ENCODE assay signal across 36 cellular contexts in the genomic region with DNA sequence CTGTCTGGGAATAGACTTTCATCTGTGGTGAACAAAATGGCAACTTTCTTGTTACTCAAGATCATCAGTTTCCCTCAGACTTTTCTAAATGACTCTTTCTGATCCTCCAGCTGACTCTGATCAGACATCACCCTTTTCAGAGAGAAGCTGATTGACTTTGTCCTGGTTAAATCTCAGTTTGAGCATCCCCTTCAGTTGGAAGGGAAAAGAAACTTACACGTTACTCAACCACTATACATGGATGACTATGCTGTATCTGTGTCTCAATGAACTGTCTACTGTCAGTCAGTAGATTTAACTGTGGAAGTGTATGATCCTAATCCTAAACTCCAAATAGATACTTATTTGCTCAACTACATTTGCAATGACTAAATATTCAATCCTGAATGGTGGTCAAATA.
A peak's percentile ranks its signal among the peaks of the same experiment; 100 is the strongest.
DNase-seq lines count a peak whose midpoint lies in the region; ATAC-seq, FAIRE-seq and TF ChIP-seq lines count a peak whose summit lies in the region.
"Had no signal": no experiment of that assay in that cellular context is flagged by ENCODE, and none has a peak within 500 bp of the region (broad histone marks: within the 10 kb centered on the region; RNA-seq: fewer than 3 reads in every experiment).

No MANE protein-coding gene starts in this region.

- no peaks in the 10 kb centered on the region for H3K27me3 ChIP-seq in GM23338 (ENCODE audit: insufficient read depth)
- H3K27me3 ChIP-seq: BE2C; BLaER1; BLaER1 treated with 17β-estradiol and CSF1 and Interleukin-3, amounts not matched to agents 10 nM and 100 nM had no signal

- no peak for ATAC-seq in GM23338
- peak; percentile 49 for ATAC-seq in activated T-helper 17 cell treated with anti-CD3 and anti-CD28 coated beads, Interleukin-2, amount 50 U/mL, for 72 hours (replicated peaks)
- ATAC-seq in stimulated activated effector memory CD8-positive, alpha-beta T cell treated with anti-CD3 and anti-CD28 coated beads, Interleukin-12 subunit alpha, Interleukin-12 subunit beta, amount 100 ng/mL, for 72 hours: peak; percentile 64
- ATAC-seq: A549; CD8-positive, alpha-beta T cell had no signal

- no peaks in the 10 kb centered on the region for H3K9me2 ChIP-seq in GM23338 (ENCODE audit: insufficient read depth)

- H3K36me3 Mint-ChIP-seq in GM23338 (ENCODE audit: low read depth): no peaks in the 10 kb centered on the region
- no peaks in the 10 kb centered on the region for H3K36me3 Mint-ChIP-seq in activated T-helper 17 cell treated with anti-CD3 and anti-CD28 coated beads, Interleukin-2, amount 50 U/mL, for 72 hours (ENCODE audit: low read depth)
- no peaks in the 10 kb centered on the region for H3K36me3 Mint-ChIP-seq in stimulated activated effector memory CD8-positive, alpha-beta T cell treated with anti-CD3 and anti-CD28 coated beads, Interleukin-12 subunit alpha, Interleukin-12 subunit beta, amount 100 ng/mL, for 72 hours
- H3K36me3 Mint-ChIP-seq: CD14-positive monocyte; CD4-positive, alpha-beta memory T cell; CD4-positive, CD25-positive, alpha-beta regulatory T cell; CD8-positive, alpha-beta memory T cell; CD8-positive, alpha-beta T cell had no signal

- no peak for TF ChIP-seq CTCF in GM23338 (conservative IDR thresholded peaks at IDR 0.05; ENCODE audit: low read depth in 2 of 2)

- H3K36me3 ChIP-seq in GM23338 (ENCODE audit: insufficient read depth): no peaks in the 10 kb centered on the region
- H3K36me3 ChIP-seq: BE2C; BLaER1; BLaER1 treated with 17β-estradiol and CSF1 and Interleukin-3, amounts not matched to agents 10 nM and 100 nM had no signal

- TF ChIP-seq POLR2A in H54 (IDR thresholded peaks at IDR 0.05; ENCODE audit: low read depth, low read length): no peak

- no peak overlapping the region for H3K27ac ChIP-seq in GM23338 (ENCODE audit: low read depth)
- H3K27ac ChIP-seq: 22Rv1; A549; BLaER1; BLaER1 treated with 17β-estradiol and CSF1 and Interleukin-3, amounts not matched to agents 10 nM and 100 nM; C4-2B had no signal

- no peaks in the 10 kb centered on the region; the same call in 1 of the 2 replicates for H4K20me1 ChIP-seq in GM23338 (replicated peaks; ENCODE audit: insufficient read depth)
- H4K20me1 ChIP-seq: BLaER1; BLaER1 treated with 17β-estradiol and CSF1 and Interleukin-3, amounts not matched to agents 10 nM and 100 nM had no signal

- H3K4me3 ChIP-seq in GM23338: no peak overlapping the region
- H3K4me3 ChIP-seq: A549; BLaER1; BLaER1 treated with 17β-estradiol and CSF1 and Interleukin-3, amounts not matched to agents 10 nM and 100 nM had no signal

- peak; percentile 89 for FAIRE-seq in H54 (lab: Jason Lieb, UNC)
- FAIRE-seq: A204.1, A549, D721Med had no signal

- peak overlapping the region; percentile 74 for H2AFZ ChIP-seq in GM23338

- DNase-seq in GM23338 (ENCODE audit: low spot score): no peak
- no peak for DNase-seq in H54 (ENCODE audit: insufficient read length, low spot score)
- DNase-seq in stimulated activated effector memory CD8-positive, alpha-beta T cell treated with anti-CD3 and anti-CD28 coated beads, Interleukin-12 subunit alpha, Interleukin-12 subunit beta, amount 100 ng/mL, for 72 hours (ENCODE audit: low spot score in 2 of 2): no peak
- DNase-seq in OCI-M1 (lab: John Stamatoyannopoulos, UW): no peak
- no peak for DNase-seq in stimulated activated CD4-positive, alpha-beta T cell treated with anti-CD3 and anti-CD28 coated beads, Interleukin-2, amount 100 ng/mL, for 24 hours
- no peak for DNase-seq in A172 (ENCODE audit: low spot score)
- DNase-seq in DMS153 (lab: John Stamatoyannopoulos, UW): no peak
- DNase-seq: 8988T; ACHN; AML-193; BE2C; C1 segment of cervical spinal cord; Caco-2; Calu3; CD4-positive, alpha-beta memory T cell; CD4-positive, alpha-beta T cell; CD4-positive, CD25-positive, alpha-beta regulatory T cell; CD8-positive, alpha-beta memory T cell; CD8-positive, alpha-beta T cell; COR-L47; DMS 273 treated with DMSO at 0.1 percent for 48 hours; DMS53; DMS79; DMS79 treated with DMSO at 0.1 percent for 48 hours; DND-41; EL had no signal

- H3K4me2 ChIP-seq in GM23338: no peak overlapping the region
- H3K4me2 ChIP-seq: A549; BLaER1; BLaER1 treated with 17β-estradiol and CSF1 and Interleukin-3, amounts not matched to agents 10 nM and 100 nM had no signal

- H3K79me2 ChIP-seq in GM23338 (replicated peaks; ENCODE audit: insufficient read depth): no peaks in the 10 kb centered on the region

- no peaks in the 10 kb centered on the region for H3F3A ChIP-seq in GM23338 (replicated peaks; ENCODE audit: low read depth)

- no peak overlapping the region for H3K27ac Mint-ChIP-seq in GM23338
- no peak overlapping the region for H3K27ac Mint-ChIP-seq in activated T-helper 17 cell treated with anti-CD3 and anti-CD28 coated beads, Interleukin-2, amount 50 U/mL, for 72 hours
- no peak overlapping the region for H3K27ac Mint-ChIP-seq in stimulated activated effector memory CD8-positive, alpha-beta T cell treated with anti-CD3 and anti-CD28 coated beads, Interleukin-12 subunit alpha, Interleukin-12 subunit beta, amount 100 ng/mL, for 72 hours
- H3K27ac Mint-ChIP-seq: B cell; CD4-positive, alpha-beta T cell; CD4-positive, CD25-positive, alpha-beta regulatory T cell; CD8-positive, alpha-beta T cell had no signal

- H3K4me1 ChIP-seq in GM23338 (ENCODE audit: insufficient read depth): no peaks in the 10 kb centered on the region
- H3K4me1 ChIP-seq: A549, BE2C, BLaER1, Caco-2 had no signal

- H3K9me3 Mint-ChIP-seq in GM23338: no peaks in the 10 kb centered on the region
- no peaks in the 10 kb centered on the region for H3K9me3 Mint-ChIP-seq in activated T-helper 17 cell treated with anti-CD3 and anti-CD28 coated beads, Interleukin-2, amount 50 U/mL, for 72 hours
- no peaks in the 10 kb centered on the region for H3K9me3 Mint-ChIP-seq in stimulated activated effector memory CD8-positive, alpha-beta T cell treated with anti-CD3 and anti-CD28 coated beads, Interleukin-12 subunit alpha, Interleukin-12 subunit beta, amount 100 ng/mL, for 72 hours
- H3K9me3 Mint-ChIP-seq: CD4-positive, alpha-beta T cell had no signal

- no peak overlapping the region for H3K4me3 Mint-ChIP-seq in GM23338
- H3K4me3 Mint-ChIP-seq in activated T-helper 17 cell treated with anti-CD3 and anti-CD28 coated beads, Interleukin-2, amount 50 U/mL, for 72 hours: no peak overlapping the region
- H3K4me3 Mint-ChIP-seq in stimulated activated effector memory CD8-positive, alpha-beta T cell treated with anti-CD3 and anti-CD28 coated beads, Interleukin-12 subunit alpha, Interleukin-12 subunit beta, amount 100 ng/mL, for 72 hours: no peak overlapping the region
- H3K4me3 Mint-ChIP-seq: B cell; CD14-positive monocyte; CD4-positive, alpha-beta memory T cell; CD4-positive, alpha-beta T cell; CD4-positive, CD25-positive, alpha-beta regulatory T cell; CD8-positive, alpha-beta memory T cell; CD8-positive, alpha-beta T cell had no signal

- no peaks in the 10 kb centered on the region for H3K4me1 Mint-ChIP-seq in GM23338
- H3K4me1 Mint-ChIP-seq in activated T-helper 17 cell treated with anti-CD3 and anti-CD28 coated beads, Interleukin-2, amount 50 U/mL, for 72 hours: no peaks in the 10 kb centered on the region
- no peaks in the 10 kb centered on the region for H3K4me1 Mint-ChIP-seq in stimulated activated effector memory CD8-positive, alpha-beta T cell treated with anti-CD3 and anti-CD28 coated beads, Interleukin-12 subunit alpha, Interleukin-12 subunit beta, amount 100 ng/mL, for 72 hours
- H3K4me1 Mint-ChIP-seq: B cell; CD14-positive monocyte; CD4-positive, alpha-beta memory T cell; CD4-positive, CD25-positive, alpha-beta regulatory T cell; CD8-positive, alpha-beta memory T cell had no signal

- H3K27me3 Mint-ChIP-seq in GM23338 (ENCODE audit: insufficient read depth, low read depth, poor library complexity): no peaks in the 10 kb centered on the region
- no peaks in the 10 kb centered on the region for H3K27me3 Mint-ChIP-seq in activated T-helper 17 cell treated with anti-CD3 and anti-CD28 coated beads, Interleukin-2, amount 50 U/mL, for 72 hours
- H3K27me3 Mint-ChIP-seq: B cell; CD4-positive, alpha-beta memory T cell; CD4-positive, alpha-beta T cell; CD4-positive, CD25-positive, alpha-beta regulatory T cell; CD8-positive, alpha-beta memory T cell had no signal

TF ChIP-seq in GM23338, 12 proteins besides CTCF, POLR2A, EP300 and RAD21 (continues in another document):
- TF ChIP-seq JUNB (IDR thresholded peaks at IDR 0.05; ENCODE audit: unreplicated experiment): no peak
- TF ChIP-seq ZNF114 (CRISPR knock-in tag; IDR thresholded peaks at IDR 0.05): no peak
- no peak for TF ChIP-seq NANOG (IDR thresholded peaks at IDR 0.05; ENCODE audit: borderline replicate concordance)
